In the genomic region with DNA sequence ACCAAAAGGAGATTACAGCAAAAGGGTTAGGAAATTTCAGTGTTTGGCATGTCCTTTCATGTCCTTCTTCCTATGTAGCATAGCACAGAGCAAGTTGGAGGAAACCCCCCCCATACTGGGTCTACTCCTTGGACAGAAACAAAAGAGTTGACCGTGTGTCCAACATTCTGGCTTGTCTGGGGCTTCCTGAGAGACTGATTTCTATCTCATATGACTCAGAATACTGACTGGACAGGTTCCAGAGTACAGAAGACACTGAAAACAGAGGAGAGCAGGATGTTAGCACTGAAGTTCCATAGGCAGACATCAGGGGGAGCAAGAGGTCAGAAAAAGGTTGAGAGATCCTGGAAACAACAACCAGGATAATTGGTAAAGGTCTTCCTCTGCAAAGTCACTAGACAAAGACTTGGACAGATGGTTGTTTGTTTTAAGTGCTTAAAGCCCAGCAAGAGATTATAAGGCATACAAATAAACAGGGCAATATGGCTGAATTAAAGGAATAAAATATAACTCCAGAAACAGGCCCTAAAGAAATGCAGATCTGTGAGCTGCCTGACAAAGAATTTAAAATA, we compare ENCODE assay signal across 1 cellular context.
A peak's percentile ranks its signal among the peaks of the same experiment; 100 is the strongest.
TF ChIP-seq lines count a peak whose summit lies in the region.

No MANE protein-coding gene starts in this region.

TF ChIP-seq in HepG2, 621 proteins besides CTCF, POLR2A, EP300 and RAD21 (continued from another document):
- TF ChIP-seq ARID5B (CRISPR knock-in tag; IDR thresholded peaks at IDR 0.05) (peak; percentile 55), FOXK1 (CRISPR knock-in tag; IDR thresholded peaks at IDR 0.05; ENCODE audit: borderline replicate concordance, low read depth) (peak; percentile 51; the same call in 1 of the 2 replicates), ZNF792 (CRISPR knock-in tag; IDR thresholded peaks at IDR 0.05) (peak; percentile 98), ZNF567 (CRISPR knock-in tag; IDR thresholded peaks at IDR 0.05; ENCODE audit: borderline replicate concordance) (0 out of 2 replicates have a peak, but pooled peaks have one; percentile 55), SMC3 (IDR thresholded peaks at IDR 0.05; ENCODE audit: low read length) (peak; percentile 93), MIER3 (CRISPR knock-in tag; IDR thresholded peaks at IDR 0.05; ENCODE audit: borderline replicate concordance) (peak; percentile 33; the same call in 1 of the 2 replicates), ZNF574 (CRISPR knock-in tag; IDR thresholded peaks at IDR 0.05) (peak; percentile 49; the same call in 1 of the 2 replicates), ZBTB26 (CRISPR knock-in tag; IDR thresholded peaks at IDR 0.05; ENCODE audit: borderline replicate concordance) (no peak), MAZ (IDR thresholded peaks at IDR 0.05; ENCODE audit: borderline replicate concordance, low read depth, low read length) (no peak), MAZ (CRISPR knock-in tag; IDR thresholded peaks at IDR 0.05; ENCODE audit: low read depth) (no peak), GLI4 (CRISPR knock-in tag; IDR thresholded peaks at IDR 0.05; ENCODE audit: borderline replicate concordance) (0 out of 2 replicates have a peak, but pooled peaks have one; percentile 27), ZMYM2 (CRISPR knock-in tag; IDR thresholded peaks at IDR 0.05) (no peak), SALL2 (CRISPR knock-in tag; IDR thresholded peaks at IDR 0.05) (peak; percentile 32; the same call in 1 of the 2 replicates), AGO1 (IDR thresholded peaks at IDR 0.05; ENCODE audit: low read depth, low read length, poor library complexity, severe bottlenecking) (no peak), TARDBP (CRISPR knock-in tag; IDR thresholded peaks at IDR 0.05) (0 out of 2 replicates have a peak, but pooled peaks have one; percentile 62), NR2F6 (IDR thresholded peaks at IDR 0.05) (no peak), NR2F6 (CRISPR knock-in tag; IDR thresholded peaks at IDR 0.05) (peak; percentile 42; the same call in 1 of the 2 replicates), PATZ1 (CRISPR knock-in tag; IDR thresholded peaks at IDR 0.05) (peak; percentile 36; the same call in 1 of the 2 replicates), JUND (CRISPR knock-in tag; IDR thresholded peaks at IDR 0.05) (no peak)
- TF ChIP-seq, protein P1, sequence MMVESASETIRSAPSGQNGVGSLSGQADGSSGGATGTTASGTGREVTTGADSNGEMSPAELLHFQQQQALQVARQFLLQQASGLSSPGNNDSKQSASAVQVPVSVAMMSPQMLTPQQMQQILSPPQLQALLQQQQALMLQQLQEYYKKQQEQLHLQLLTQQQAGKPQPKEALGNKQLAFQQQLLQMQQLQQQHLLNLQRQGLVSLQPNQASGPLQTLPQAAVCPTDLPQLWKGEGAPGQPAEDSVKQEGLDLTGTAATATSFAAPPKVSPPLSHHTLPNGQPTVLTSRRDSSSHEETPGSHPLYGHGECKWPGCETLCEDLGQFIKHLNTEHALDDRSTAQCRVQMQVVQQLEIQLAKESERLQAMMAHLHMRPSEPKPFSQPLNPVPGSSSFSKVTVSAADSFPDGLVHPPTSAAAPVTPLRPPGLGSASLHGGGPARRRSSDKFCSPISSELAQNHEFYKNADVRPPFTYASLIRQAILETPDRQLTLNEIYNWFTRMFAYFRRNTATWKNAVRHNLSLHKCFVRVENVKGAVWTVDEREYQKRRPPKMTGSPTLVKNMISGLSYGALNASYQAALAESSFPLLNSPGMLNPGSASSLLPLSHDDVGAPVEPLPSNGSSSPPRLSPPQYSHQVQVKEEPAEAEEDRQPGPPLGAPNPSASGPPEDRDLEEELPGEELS (CRISPR knock-in tag; IDR thresholded peaks at IDR 0.05) = 0 out of 2 replicates have a peak, but pooled peaks have one; percentile 22
- TF ChIP-seq, protein P2, sequence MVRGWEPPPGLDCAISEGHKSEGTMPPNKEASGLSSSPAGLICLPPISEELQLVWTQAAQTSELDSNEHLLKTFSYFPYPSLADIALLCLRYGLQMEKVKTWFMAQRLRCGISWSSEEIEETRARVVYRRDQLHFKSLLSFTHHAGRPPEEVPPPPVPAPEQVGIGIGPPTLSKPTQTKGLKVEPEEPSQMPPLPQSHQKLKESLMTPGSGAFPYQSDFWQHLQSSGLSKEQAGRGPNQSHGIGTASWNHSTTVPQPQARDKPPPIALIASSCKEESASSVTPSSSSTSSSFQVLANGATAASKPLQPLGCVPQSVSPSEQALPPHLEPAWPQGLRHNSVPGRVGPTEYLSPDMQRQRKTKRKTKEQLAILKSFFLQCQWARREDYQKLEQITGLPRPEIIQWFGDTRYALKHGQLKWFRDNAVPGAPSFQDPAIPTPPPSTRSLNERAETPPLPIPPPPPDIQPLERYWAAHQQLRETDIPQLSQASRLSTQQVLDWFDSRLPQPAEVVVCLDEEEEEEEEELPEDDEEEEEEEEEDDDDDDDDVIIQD (CRISPR knock-in tag; IDR thresholded peaks at IDR 0.05; ENCODE audit: low read depth) = peak; percentile 49; the same call in 1 of the 2 replicates
